Comparison of ENCODE assay signal across 11 cellular contexts in the genomic region with DNA sequence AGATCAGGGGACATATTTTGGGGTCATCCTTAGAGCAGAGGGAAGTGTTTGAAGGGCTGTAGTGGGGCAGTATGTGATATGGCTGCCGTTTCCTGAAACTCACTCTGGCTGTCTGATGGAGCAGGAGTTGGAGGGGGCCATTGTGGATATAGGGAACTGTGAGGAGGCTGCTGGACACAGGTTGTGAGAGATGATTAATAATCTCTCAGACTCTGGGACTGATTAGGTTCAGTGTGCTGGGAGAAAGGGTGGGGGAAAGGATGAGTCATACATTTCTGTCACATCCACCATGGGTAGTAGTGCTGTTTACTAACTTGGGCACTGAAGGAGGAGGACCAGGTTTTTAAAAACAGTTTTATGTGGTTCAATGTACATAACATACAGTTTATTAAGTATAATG. TPM values are rescaled to one million over a fixed set of nuclear protein-coding genes. Genes with fewer than 3 reads are reported as not detected.
A peak's percentile ranks its signal among the peaks of the same experiment; 100 is the strongest.
DNase-seq lines count a peak whose midpoint lies in the region; ATAC-seq, FAIRE-seq and TF ChIP-seq lines count a peak whose summit lies in the region.
"Had no signal": no experiment of that assay in that cellular context is flagged by ENCODE, and none has a peak within 500 bp of the region (broad histone marks: within the 10 kb centered on the region; RNA-seq: fewer than 3 reads in every experiment).

No MANE protein-coding gene starts in this region.

- H3K4me3 ChIP-seq in A549 (no peak overlapping the region), fibroblast of mammary gland (ENCODE audit: control insufficient read depth, low read depth, low read length) (no peak overlapping the region)

- WGBS in A549 (ENCODE audit: missing lambda C conversion rate): 42% methylated on average over 1 of the region's 1 CpG

- no peak for FAIRE-seq in A549 (lab: Jason Lieb, UNC)
- FAIRE-seq: GM19239 had no signal

- peaks cover 17% of the 10 kb centered on the region for H3K4me1 ChIP-seq in A549

- TF ChIP-seq EP300 in A549 (IDR thresholded peaks at IDR 0.05): no peak

- 0 out of 3 replicates have a peak overlapping the region, but pooled peaks have one; percentile 2 for H3K4me2 ChIP-seq in A549

- CTCF ChIA-PET in A549 (lab: Yijun Ruan, JAX): no interaction called here

- peak; percentile 10 to 14 for DNase-seq in A549 (ENCODE audit: low read depth in 1 of 2, low spot score in 1 of 2)
- peak; percentile 78 for DNase-seq in EL
- DNase-seq in SW480 (ENCODE audit: low spot score): peak; percentile 72
- peak; percentile 84 for DNase-seq in fibroblast of mammary gland (ENCODE audit: low read depth)
- DNase-seq in GM19240 (ENCODE audit: insufficient read length, low spot score): no peak
- no peak for DNase-seq in ecto neural progenitor cell (ENCODE audit: low spot score)
- no peak for DNase-seq in mesenteric fat pad (ENCODE audit: low spot score)
- DNase-seq: NCI-H187, occipital lobe had no signal

- no peak for TF ChIP-seq RAD21 in A549 (conservative IDR thresholded peaks at IDR 0.05 in 1 of 2, IDR thresholded peaks at IDR 0.05 in 1 of 2)

- no peak for ATAC-seq in A549
- no peak for ATAC-seq in GM19467 (IDR thresholded peaks at IDR 0.05; ENCODE audit: unreplicated experiment)

- H3K27ac ChIP-seq in A549: no peak overlapping the region

- no peaks in the 10 kb centered on the region for H3K9me3 ChIP-seq in A549

- no peak for TF ChIP-seq CTCF in A549 (IDR thresholded peaks at IDR 0.05)
- no peak for TF ChIP-seq CTCF in fibroblast of mammary gland (conservative IDR thresholded peaks at IDR 0.05; ENCODE audit: control insufficient read depth, insufficient read depth, low read depth, low read length)

- TF ChIP-seq POLR2A in A549 (IDR thresholded peaks at IDR 0.05; ENCODE audit: low read length): no peak

- POLR2A ChIA-PET in A549 (lab: Yijun Ruan, JAX): no interaction called here

TF ChIP-seq in A549, 52 proteins besides CTCF, POLR2A, EP300 and RAD21:
- no peak for TF ChIP-seq FOSL2 (IDR thresholded peaks at IDR 0.05)
- TF ChIP-seq FOSL2 (CRISPR knock-in tag; IDR thresholded peaks at IDR 0.05): peak; percentile 65
- TF ChIP-seq, protein P1, sequence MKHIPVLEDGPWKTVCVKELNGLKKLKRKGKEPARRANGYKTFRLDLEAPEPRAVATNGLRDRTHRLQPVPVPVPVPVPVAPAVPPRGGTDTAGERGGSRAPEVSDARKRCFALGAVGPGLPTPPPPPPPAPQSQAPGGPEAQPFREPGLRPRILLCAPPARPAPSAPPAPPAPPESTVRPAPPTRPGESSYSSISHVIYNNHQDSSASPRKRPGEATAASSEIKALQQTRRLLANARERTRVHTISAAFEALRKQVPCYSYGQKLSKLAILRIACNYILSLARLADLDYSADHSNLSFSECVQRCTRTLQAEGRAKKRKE (CRISPR knock-in tag; IDR thresholded peaks at IDR 0.05; ENCODE audit: low read depth): no peak
- no peak for TF ChIP-seq RCOR1 (IDR thresholded peaks at IDR 0.05; ENCODE audit: low read depth, low read length)
- TF ChIP-seq CHD4 (IDR thresholded peaks at IDR 0.05; ENCODE audit: borderline replicate concordance): no peak

RNA-seq across cellular contexts. Expression of a gene that starts 4.8 kb away (rescaled TPM):
- polyA plus RNA-seq in A549 (2011; rRNA removed) (4.5 and 5.5 TPM in 2 replicates), A549 (2017; fragmentation: RNase III; extraction: RNeasy Plus Mini Kit Qiagen cat#74134 plus additional on column Dnase treatment) (5.8 to 6.6 TPM (median 6.4 TPM) in 3 replicates)
- 1.5 and 2.0 TPM in 2 replicates for polyA plus RNA-seq in A549 (2012; cell fraction: cytosol; rRNA removed)
- 1.0 and 1.8 TPM in 2 replicates for polyA plus RNA-seq in A549 (2012; cell fraction: nucleus; rRNA removed)
- polyA minus RNA-seq in A549 (2011; rRNA and poly(A)+ RNA removed): 4.5 and 4.7 TPM in 2 replicates
- 4.7 TPM for total RNA-seq in mesenteric fat pad

RNA-seq across cellular contexts. Expression of a gene that starts 42.9 kb away (rescaled TPM):
- 98.9 and 141 TPM in 2 replicates for polyA plus RNA-seq in A549 (2011; rRNA removed)
- polyA plus RNA-seq in A549 (2012; cell fraction: cytosol; rRNA removed): 30.7 and 32.6 TPM in 2 replicates
- polyA plus RNA-seq in A549 (2012; cell fraction: nucleus; rRNA removed): 34.7 and 34.9 TPM in 2 replicates
- polyA plus RNA-seq in A549 (2017; fragmentation: RNase III; extraction: RNeasy Plus Mini Kit Qiagen cat#74134 plus additional on column Dnase treatment): 92.3 to 110 TPM (median 107 TPM) in 3 replicates
- polyA minus RNA-seq in A549 (2011; rRNA and poly(A)+ RNA removed): 18.6 and 19.2 TPM in 2 replicates
- total RNA-seq in mesenteric fat pad: 59.6 TPM

Comparison
In these comparisons a context has a peak if more than half of its experiments do, and no peak if none do; other contexts are left out.
1. DNase-seq: peak in A549 (2 of 2), EL (single experiment), SW480 (single experiment) and fibroblast of mammary gland (single experiment); none in GM19240 (single experiment), ecto neural progenitor cell (single experiment) and mesenteric fat pad (single experiment).